8 cellular contexts compared by ENCODE assay signal in the genomic region with DNA sequence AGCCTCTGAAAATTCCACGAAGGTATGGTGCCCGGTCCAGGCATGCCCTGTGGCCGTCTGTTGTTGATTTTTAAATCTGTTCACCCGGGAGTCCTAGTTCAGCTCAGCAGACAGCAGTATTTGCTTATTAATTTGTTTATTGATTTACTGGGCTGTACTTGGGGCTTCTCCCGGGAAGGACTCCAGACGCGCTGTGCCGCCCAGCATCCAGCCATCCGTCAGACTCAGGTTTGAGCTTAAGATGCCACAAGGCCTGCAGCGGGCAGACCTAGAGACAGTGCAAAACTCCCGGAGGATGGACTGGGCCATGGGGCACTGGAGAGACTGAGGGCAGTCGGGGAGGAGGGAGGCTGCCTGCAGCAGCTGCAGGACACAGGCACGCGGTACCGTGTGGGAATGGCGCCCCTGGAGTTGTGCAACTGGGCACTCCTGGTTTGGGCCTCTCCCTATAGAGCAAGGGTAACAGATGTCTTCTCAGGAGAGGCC. TPM values are rescaled to one million over a fixed set of nuclear protein-coding genes. Genes with fewer than 3 reads are reported as not detected.
DNase-seq lines count a peak whose midpoint lies in the region; ATAC-seq and TF ChIP-seq lines count a peak whose summit lies in the region.

No MANE protein-coding gene starts in this region.

- H3K4me3 ChIP-seq in Jurkat, Clone E6-1 (ENCODE audit: low read length): peak overlapping the region; percentile 54
- H3K4me3 ChIP-seq in naive thymus-derived CD4-positive, alpha-beta T cell (ENCODE audit: low read length): peak overlapping the region; percentile 55
- H3K4me3 ChIP-seq in gastrocnemius medialis: no peak overlapping the region

- in situ Hi-C loops in gastrocnemius medialis (cut with MboI; ENCODE audit: low sequenced_read_pairs in 4 of 4): no loop called here

- no peak for TF ChIP-seq POLR2A in gastrocnemius medialis (IDR thresholded peaks at IDR 0.05)

- H3K27me3 ChIP-seq in naive thymus-derived CD4-positive, alpha-beta T cell (ENCODE audit: control insufficient read depth in 2 of 2, insufficient read depth in 2 of 2, low read length in 2 of 2): no peaks in the 10 kb centered on the region
- peaks cover 8 to 32% (median 17%) of the 10 kb centered on the region in 3 donors for H3K27me3 ChIP-seq in gastrocnemius medialis

- intact Hi-C loops in activated T-helper 2 cell treated with anti-CD3 and anti-CD28 coated beads, Interferon-gamma antibody, Interleukin-2, Interleukin-4, amounts not matched to agents 10 μg/mL and 5 μg/mL and 100 μg/mL, durations not matched to agents 14 hours and 24 hours and 36 hours (cut with micrococcal nuclease): loop anchor here (1.0 to 10.0 kb wide), 4 partner anchors 18 to 1598 kb away; partner anchors contain the start of genes CCDC167 and SAYSD1
- intact Hi-C loops in naive thymus-derived CD4-positive, alpha-beta T cell (cut with micrococcal nuclease): loop anchor here (1.0 to 10.0 kb wide), 15 partner anchors 9 to 1072 kb away; partner anchors contain the start of genes CMTR1 (in 1 of the 2), KCTD20 (in 1 of the 2), MDGA1 (in 1 of the 2) and MTCH1 (in 1 of the 2)
- intact Hi-C loops in gastrocnemius medialis (cut with DNase I; ENCODE audit: low total_unique reads): no loop called here

- peak overlapping the region; percentile 87 for H3K27ac Mint-ChIP-seq in activated T-helper 2 cell treated with anti-CD3 and anti-CD28 coated beads, Interferon-gamma antibody, Interleukin-2, Interleukin-4, amounts not matched to agents 10 μg/mL and 5 μg/mL and 100 μg/mL, durations not matched to agents 14 hours and 24 hours and 36 hours
- H3K27ac Mint-ChIP-seq in naive thymus-derived CD4-positive, alpha-beta T cell: peak overlapping the region; percentile 92 to 99 (median 97)

- peak overlapping the region; percentile 97 for H3K27ac ChIP-seq in naive thymus-derived CD4-positive, alpha-beta T cell (ENCODE audit: low read depth, low read length)
- H3K27ac ChIP-seq in gastrocnemius medialis: no peak overlapping the region

- H3K9me3 ChIP-seq in naive thymus-derived CD4-positive, alpha-beta T cell (ENCODE audit: control insufficient read depth in 2 of 3, low read length in 3 of 3): no peaks in the 10 kb centered on the region
- no peaks in the 10 kb centered on the region for H3K9me3 ChIP-seq in gastrocnemius medialis

- no peaks in the 10 kb centered on the region for H3K9me3 Mint-ChIP-seq in activated T-helper 2 cell treated with anti-CD3 and anti-CD28 coated beads, Interferon-gamma antibody, Interleukin-2, Interleukin-4, amounts not matched to agents 10 μg/mL and 5 μg/mL and 100 μg/mL, durations not matched to agents 14 hours and 24 hours and 36 hours
- no peaks in the 10 kb centered on the region for H3K9me3 Mint-ChIP-seq in naive thymus-derived CD4-positive, alpha-beta T cell

- no peaks in the 10 kb centered on the region for H3K36me3 Mint-ChIP-seq in activated T-helper 2 cell treated with anti-CD3 and anti-CD28 coated beads, Interferon-gamma antibody, Interleukin-2, Interleukin-4, amounts not matched to agents 10 μg/mL and 5 μg/mL and 100 μg/mL, durations not matched to agents 14 hours and 24 hours and 36 hours (ENCODE audit: low read depth)
- H3K36me3 Mint-ChIP-seq in naive thymus-derived CD4-positive, alpha-beta T cell: peaks cover 0 to 6% (median 0%) of the 10 kb centered on the region in 5 donors

- ATAC-seq in naive thymus-derived CD4-positive, alpha-beta T cell: peak; percentile 1
- ATAC-seq in GM21360 (IDR thresholded peaks at IDR 0.05; ENCODE audit: unreplicated experiment): no peak
- ATAC-seq in GM21528 (IDR thresholded peaks at IDR 0.05; ENCODE audit: low FRiP score, unreplicated experiment): no peak
- ATAC-seq in gastrocnemius medialis: no peak

- H3K4me1 Mint-ChIP-seq in activated T-helper 2 cell treated with anti-CD3 and anti-CD28 coated beads, Interferon-gamma antibody, Interleukin-2, Interleukin-4, amounts not matched to agents 10 μg/mL and 5 μg/mL and 100 μg/mL, durations not matched to agents 14 hours and 24 hours and 36 hours (ENCODE audit: low read depth): peaks cover 54% of the 10 kb centered on the region
- H3K4me1 Mint-ChIP-seq in naive thymus-derived CD4-positive, alpha-beta T cell: peaks cover 49 to 82% (median 76%) of the 10 kb centered on the region in 7 donors

- H3K27me3 Mint-ChIP-seq in activated T-helper 2 cell treated with anti-CD3 and anti-CD28 coated beads, Interferon-gamma antibody, Interleukin-2, Interleukin-4, amounts not matched to agents 10 μg/mL and 5 μg/mL and 100 μg/mL, durations not matched to agents 14 hours and 24 hours and 36 hours (ENCODE audit: low read depth): no peaks in the 10 kb centered on the region
- H3K27me3 Mint-ChIP-seq in naive thymus-derived CD4-positive, alpha-beta T cell: no peaks in the 10 kb centered on the region

- H3K4me1 ChIP-seq in naive thymus-derived CD4-positive, alpha-beta T cell (ENCODE audit: control insufficient read depth in 2 of 2, insufficient read depth in 2 of 2, low read length in 2 of 2): peaks cover 70 to 85% of the 10 kb centered on the region in 2 donors
- no peaks in the 10 kb centered on the region for H3K4me1 ChIP-seq in gastrocnemius medialis

- peak overlapping the region; percentile 69 for H3K4me3 Mint-ChIP-seq in activated T-helper 2 cell treated with anti-CD3 and anti-CD28 coated beads, Interferon-gamma antibody, Interleukin-2, Interleukin-4, amounts not matched to agents 10 μg/mL and 5 μg/mL and 100 μg/mL, durations not matched to agents 14 hours and 24 hours and 36 hours (ENCODE audit: low read depth)
- H3K4me3 Mint-ChIP-seq in naive thymus-derived CD4-positive, alpha-beta T cell: peak overlapping the region; percentile 75 to 93 (median 84)

- TF ChIP-seq CTCF in gastrocnemius medialis (IDR thresholded peaks at IDR 0.05 in 4 of 5, conservative IDR thresholded peaks at IDR 0.05 in 1 of 5): no peak

- POLR2A ChIA-PET in naive thymus-derived CD4-positive, alpha-beta T cell (lab: Charles Lee): interaction anchor here (0.6 to 12.3 kb wide), 15 partner anchors 9 to 413 kb away, joined by 3 to 376 read pairs (median 7); partner anchors contain the start of genes CCDC167, CMTR1 and MDGA1

- H3K36me3 ChIP-seq in naive thymus-derived CD4-positive, alpha-beta T cell (ENCODE audit: control insufficient read depth in 2 of 3, insufficient read depth in 3 of 3, low read length in 3 of 3): no peaks in the 10 kb centered on the region
- no peaks in the 10 kb centered on the region for H3K36me3 ChIP-seq in gastrocnemius medialis

- CTCF ChIA-PET in naive thymus-derived CD4-positive, alpha-beta T cell (lab: Charles Lee): interaction anchor here (0.8 to 3.9 kb wide), 10 partner anchors 10 to 191 kb away, joined by 3 to 54 read pairs (median 6); partner anchors contain the start of gene CCDC167

- DNase-seq in DMS 273 (lab: John Stamatoyannopoulos, UW; ENCODE audit: unreplicated experiment): peak; percentile 87
- DNase-seq in Jurkat, Clone E6-1 (ENCODE audit: low read depth, low spot score): no peak
- no peak for DNase-seq in activated T-helper 2 cell treated with anti-CD3 and anti-CD28 coated beads, Interferon-gamma antibody, Interleukin-2, Interleukin-4, amounts not matched to agents 10 μg/mL and 5 μg/mL and 100 μg/mL, durations not matched to agents 14 hours and 24 hours and 36 hours (ENCODE audit: low spot score)
- DNase-seq in naive thymus-derived CD4-positive, alpha-beta T cell: peak in 1 of 9 donors; percentile 42
- DNase-seq in SW480 (ENCODE audit: low spot score): no peak
- no peak for DNase-seq in gastrocnemius medialis

RNA-seq across cellular contexts. Expression of gene CCDC167, which starts 17.3 kb away (rescaled TPM):
- 149 TPM for polyA plus RNA-seq in Jurkat, Clone E6-1 (2012; ENCODE audit: insufficient read depth, insufficient read length)
- 69.8 and 76.9 TPM in 2 replicates for total RNA-seq in activated T-helper 2 cell treated with anti-CD3 and anti-CD28 coated beads, Interferon-gamma antibody, Interleukin-2, Interleukin-4, amounts not matched to agents 10 μg/mL and 5 μg/mL and 100 μg/mL, durations not matched to agents 14 hours and 24 hours and 36 hours
- total RNA-seq in naive thymus-derived CD4-positive, alpha-beta T cell: 10 to 100 TPM; 13.8 to 55.1 (median 18.0) TPM
- polyA plus RNA-seq in naive thymus-derived CD4-positive, alpha-beta T cell: 10 to 100 TPM; 94.0 to 95.5 TPM
- total RNA-seq in gastrocnemius medialis: 10 to 100 TPM; 23.4 to 35.0 (median 30.8) TPM

Comparison
In these comparisons a context has a peak if more than half of its experiments do, and no peak if none do; other contexts are left out.
1. H3K4me3 ChIP-seq: peak in Jurkat, Clone E6-1 (single experiment) and naive thymus-derived CD4-positive, alpha-beta T cell (single experiment); none in gastrocnemius medialis (0 of 4).